8 cellular contexts compared by ENCODE assay signal in genomic region chr16:30534368-30535105, GRCh38.
DNase-seq lines count a peak whose midpoint lies in the region; ATAC-seq and TF ChIP-seq lines count a peak whose summit lies in the region.

ZNF747 (minus strand) TSS chr16:30534858; CDS start chr16:30534679, 179 bp downstream.

- TF ChIP-seq CTCF in cardiac fibroblast (IDR thresholded peaks at IDR 0.05; ENCODE audit: low read depth, low read length) = no peak

- ATAC-seq in HG03139 (IDR thresholded peaks at IDR 0.05; ENCODE audit: unreplicated experiment) = peak; percentile 60

- peak; percentile 77 to 85 for DNase-seq in NCI-H2081 (lab: John Stamatoyannopoulos, UW)
- no peak for DNase-seq in NCI-H2081 treated with DMSO at 0.1 percent for 48 hours (lab: John Stamatoyannopoulos, UW)
- DNase-seq in NCI-H345 (lab: John Stamatoyannopoulos, UW) = peak; percentile 96
- peak; percentile 79 to 84 (median 81) for DNase-seq in activated CD4-positive, CD25-positive, alpha-beta regulatory T cell (lab: John Stamatoyannopoulos, UW)
- peak; percentile 83 to 89 for DNase-seq in cardiac fibroblast (ENCODE audit: low read depth in 2 of 2)
- DNase-seq in iris pigment epithelial cell (ENCODE audit: low read depth) = peak; percentile 80
- DNase-seq in stimulated activated CD4-positive, alpha-beta T cell treated with anti-CD3 and anti-CD28 coated beads, Interleukin-12 subunit alpha, Interleukin-12 subunit beta, amount 100 ng/mL, for 24 hours (ENCODE audit: low read depth in 2 of 2) = peak; percentile 82 to 89

- H3K4me3 ChIP-seq in cardiac fibroblast (replicated peaks in 1 of 2; ENCODE audit: low read depth in 2 of 2, low read length in 2 of 2) = peak within 1 kb of the TSS; percentile 62 to 66
